Comparison of ENCODE assay signal across 20 cellular contexts in the genomic region with DNA sequence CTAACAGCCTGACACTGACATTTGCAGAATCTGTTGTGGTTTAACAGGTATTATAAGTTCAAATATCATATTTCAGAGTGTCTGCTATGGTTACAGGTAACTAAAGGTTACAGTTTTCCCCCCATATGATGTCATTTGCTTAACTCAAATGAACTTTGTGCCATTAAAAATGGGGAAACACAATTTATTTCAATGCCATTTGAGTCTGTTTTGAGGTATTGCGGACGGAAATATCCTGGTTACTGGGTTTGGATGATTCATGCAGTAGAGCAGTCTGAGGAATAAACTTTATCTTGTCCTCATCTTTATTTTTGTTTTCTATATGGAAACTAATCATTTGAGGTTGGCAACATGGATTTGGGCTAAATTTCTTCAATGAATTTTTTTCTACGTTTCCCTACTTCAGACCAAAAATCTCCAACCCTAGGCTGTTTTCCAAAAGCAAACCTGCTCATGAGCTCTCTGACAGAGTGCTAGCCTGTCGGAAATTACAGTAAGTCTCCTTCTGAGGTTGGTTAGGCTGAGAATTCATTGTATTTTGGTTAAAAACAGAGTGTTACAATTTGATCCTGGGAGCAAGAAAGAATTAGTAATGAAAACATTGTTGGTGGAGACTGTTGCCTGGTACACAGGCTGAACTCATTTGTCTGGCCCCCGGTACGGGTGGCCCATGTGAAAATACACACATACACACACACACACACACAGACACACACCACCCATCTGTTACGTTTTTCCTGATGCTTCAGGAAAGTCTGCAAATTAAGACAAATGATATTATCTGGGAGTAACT.
"Had no signal": no experiment of that assay in that cellular context is flagged by ENCODE, and none has a peak within 500 bp of the region (broad histone marks: within the 10 kb centered on the region; RNA-seq: fewer than 3 reads in every experiment).

No MANE protein-coding gene starts in this region.

- H3K4me1 ChIP-seq: heart right ventricle, left lung, psoas muscle, sigmoid colon, upper lobe of left lung had no signal

- H3K4me3 ChIP-seq: heart right ventricle, left lung, psoas muscle, sigmoid colon, upper lobe of left lung had no signal

- H3K9me3 ChIP-seq: heart right ventricle, left lung, psoas muscle, sigmoid colon, upper lobe of left lung had no signal

- H3K27me3 ChIP-seq: left lung, sigmoid colon, upper lobe of left lung had no signal

- ATAC-seq: activated T-cell treated with anti-CD3 and anti-CD28 coated beads, Interleukin-2, amount 50 U/mL, for 72 hours; heart right ventricle; left lung; natural killer cell treated with Interleukin-12 subunit alpha and Interleukin-12 subunit beta and Interleukin-15 and Interleukin-18, amount 100 ng/mL, for 72 hours; psoas muscle had no signal

- H3K27ac ChIP-seq: heart right ventricle, left lung, psoas muscle, sigmoid colon, upper lobe of left lung had no signal

- DNase-seq: activated CD4-positive, alpha-beta memory T cell treated with anti-CD3 and anti-CD28 coated beads for 36 hours; activated CD4-positive, CD25-positive, alpha-beta regulatory T cell treated with anti-CD3 and anti-CD28 coated beads, Interleukin-2, amount 50 U/mL, for 72 hours; activated CD8-positive, alpha-beta memory T cell treated with anti-CD3 and anti-CD28 coated beads, Interleukin-2, amount 50 U/mL, for 4 hours; activated gamma-delta T cell treated with Interleukin-2 at 50 U/mL for 16 hours; activated naive CD8-positive, alpha-beta T cell treated with anti-CD3 and anti-CD28 coated beads, Interleukin-2, amount 10 ng/mL, durations not matched to agents 7 days and 5 days; activated T-cell treated with anti-CD3 and anti-CD28 coated beads, Interleukin-2, amount 50 U/mL, for 72 hours; central memory CD4-positive, alpha-beta T cell; cortex of kidney; effector CD8-positive, alpha-beta T cell; heart right ventricle; islet precursor cell; left lung; occipital lobe; psoas muscle; sigmoid colon; stimulated activated CD4-positive, alpha-beta T cell treated with anti-CD3 and anti-CD28 coated beads, Interleukin-12 subunit alpha, Interleukin-12 subunit beta, amount 100 ng/mL, for 4 hours; stimulated activated naive CD4-positive, alpha-beta T cell; upper lobe of left lung had no signal

- FAIRE-seq: frontal cortex had no signal
